ENCODE assay signal across 1 cellular context in the genomic region with DNA sequence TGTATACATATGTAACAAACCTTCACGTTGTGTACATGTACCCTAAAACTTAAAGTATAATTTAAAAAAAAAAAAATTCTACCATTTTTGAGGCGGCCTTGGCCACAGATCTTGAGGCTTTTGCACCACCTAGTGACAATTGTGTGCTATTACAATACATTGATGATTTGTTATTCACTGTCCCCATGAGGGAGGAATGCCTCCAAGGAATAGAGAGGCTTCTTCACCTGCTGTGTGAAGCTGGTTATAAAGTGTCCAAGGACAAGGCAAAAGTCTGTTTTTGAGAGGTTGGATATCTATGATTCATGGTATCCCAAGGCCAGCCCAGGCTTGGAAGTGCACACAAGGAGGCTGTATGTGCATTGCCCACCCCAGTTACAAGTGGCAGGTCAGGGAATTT.
TF ChIP-seq lines count a peak whose summit lies in the region.

No MANE protein-coding gene starts in this region.

TF ChIP-seq in WTC11, 78 proteins besides CTCF, POLR2A, EP300 and RAD21 (continued from another document):
- TF ChIP-seq, protein P1, sequence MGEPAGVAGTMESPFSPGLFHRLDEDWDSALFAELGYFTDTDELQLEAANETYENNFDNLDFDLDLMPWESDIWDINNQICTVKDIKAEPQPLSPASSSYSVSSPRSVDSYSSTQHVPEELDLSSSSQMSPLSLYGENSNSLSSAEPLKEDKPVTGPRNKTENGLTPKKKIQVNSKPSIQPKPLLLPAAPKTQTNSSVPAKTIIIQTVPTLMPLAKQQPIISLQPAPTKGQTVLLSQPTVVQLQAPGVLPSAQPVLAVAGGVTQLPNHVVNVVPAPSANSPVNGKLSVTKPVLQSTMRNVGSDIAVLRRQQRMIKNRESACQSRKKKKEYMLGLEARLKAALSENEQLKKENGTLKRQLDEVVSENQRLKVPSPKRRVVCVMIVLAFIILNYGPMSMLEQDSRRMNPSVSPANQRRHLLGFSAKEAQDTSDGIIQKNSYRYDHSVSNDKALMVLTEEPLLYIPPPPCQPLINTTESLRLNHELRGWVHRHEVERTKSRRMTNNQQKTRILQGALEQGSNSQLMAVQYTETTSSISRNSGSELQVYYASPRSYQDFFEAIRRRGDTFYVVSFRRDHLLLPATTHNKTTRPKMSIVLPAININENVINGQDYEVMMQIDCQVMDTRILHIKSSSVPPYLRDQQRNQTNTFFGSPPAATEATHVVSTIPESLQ (CRISPR knock-in tag; IDR thresholded peaks at IDR 0.05) = no peak
- TF ChIP-seq ZNF121 (CRISPR knock-in tag; IDR thresholded peaks at IDR 0.05) = no peak
